In genomic region chr12:7060353-7060954, GRCh38 we compare ENCODE assay signal across 8 cellular contexts. TPM values are rescaled to one million over a fixed set of nuclear protein-coding genes. Genes with fewer than 3 reads are reported as not detected.
A peak's percentile ranks its signal among the peaks of the same experiment; 100 is the strongest.
DNase-seq lines count a peak whose midpoint lies in the region; ATAC-seq and TF ChIP-seq lines count a peak whose summit lies in the region.

C1S (plus strand) TSS chr12:7060718; CDS start chr12:7061913, 1,195 bp downstream.

- CTCF ChIA-PET in CD8-positive, alpha-beta T cell (lab: Charles Lee), result no interaction called here

- DNase-seq in Caki2 (ENCODE audit: low read depth) (peak; percentile 72), RPMI7951 (ENCODE audit: low read depth) (peak; percentile 89), fibroblast of the conjunctiva (ENCODE audit: low read depth) (peak; percentile 96), neural progenitor cell (ENCODE audit: low spot score) (peak; percentile 6)
- DNase-seq in stimulated activated CD4-positive, alpha-beta T cell treated with anti-CD3 and anti-CD28 coated beads, Interleukin-1b, Interleukin-23, amount 100 ng/mL, for 48 hours, result no peak
- DNase-seq in CD8-positive, alpha-beta T cell, result no peak

- H3K79me2 ChIP-seq in neural progenitor cell (ENCODE audit: low read depth), result no peaks in the 10 kb centered on the region

- in situ Hi-C loops in Caki2 (cut with HindIII; ENCODE audit: low pct_unique_long_range_greater_than_20kb, low sequenced_read_pairs), result no loop called here

- H3F3A ChIP-seq in neural progenitor cell (ENCODE audit: low read depth), result no peaks in the 10 kb centered on the region

- no peak for TF ChIP-seq CTCF in neural progenitor cell (IDR thresholded peaks at IDR 0.05)
- no peak for TF ChIP-seq CTCF in CD8-positive, alpha-beta T cell (IDR thresholded peaks at IDR 0.05)

- no peak within 1 kb of the TSS for H3K4me3 Mint-ChIP-seq in neural progenitor cell
- H3K4me3 Mint-ChIP-seq in CD8-positive, alpha-beta T cell, result no peak within 1 kb of the TSS

- no peak for ATAC-seq in CD8-positive, alpha-beta T cell
- ATAC-seq in GM21367 (IDR thresholded peaks at IDR 0.05; ENCODE audit: unreplicated experiment), result no peak
- ATAC-seq in activated CD4-positive, CD25-positive, alpha-beta regulatory T cell treated with anti-CD3 and anti-CD28 coated beads, Interleukin-2, amount 50 U/mL, for 24 hours, result no peak

- H3K36me3 ChIP-seq in neural progenitor cell, result no peaks in the 10 kb centered on the region
- H3K36me3 ChIP-seq in CD8-positive, alpha-beta T cell (ENCODE audit: insufficient read depth, low read length), result no peaks in the 10 kb centered on the region

- peak within 1 kb of the TSS; percentile 32 for H3K27ac Mint-ChIP-seq in neural progenitor cell
- H3K27ac Mint-ChIP-seq in CD8-positive, alpha-beta T cell, result no peak within 1 kb of the TSS

- no peaks in the 10 kb centered on the region for H3K27me3 ChIP-seq in neural progenitor cell
- H3K27me3 ChIP-seq in CD8-positive, alpha-beta T cell (ENCODE audit: insufficient read depth, low read length), result peaks cover 3% of the 10 kb centered on the region

- POLR2A ChIA-PET in CD8-positive, alpha-beta T cell (lab: Charles Lee), result interaction anchor here (1.0 kb wide), 1 partner anchor 30 kb away, joined by 3 read pairs; no protein-coding TSS in a partner anchor

- no peaks in the 10 kb centered on the region for H3K9me3 ChIP-seq in neural progenitor cell (ENCODE audit: low read depth)
- no peaks in the 10 kb centered on the region for H3K9me3 ChIP-seq in CD8-positive, alpha-beta T cell (ENCODE audit: low read length)

- H3K4me1 ChIP-seq in neural progenitor cell, result no peaks in the 10 kb centered on the region
- H3K4me1 ChIP-seq in CD8-positive, alpha-beta T cell (ENCODE audit: insufficient read depth, low read length), result no peaks in the 10 kb centered on the region

- H3K4me3 ChIP-seq in neural progenitor cell, result no peak within 1 kb of the TSS
- no peak within 1 kb of the TSS for H3K4me3 ChIP-seq in CD8-positive, alpha-beta T cell (ENCODE audit: low read depth, low read length)

- no peaks in the 10 kb centered on the region for H3K36me3 Mint-ChIP-seq in neural progenitor cell
- H3K36me3 Mint-ChIP-seq in CD8-positive, alpha-beta T cell, result no peaks in the 10 kb centered on the region

- no peaks in the 10 kb centered on the region for H4K20me1 ChIP-seq in neural progenitor cell (ENCODE audit: low read depth)

- H3K27me3 Mint-ChIP-seq in neural progenitor cell (ENCODE audit: insufficient read depth, low read depth), result peaks cover 5% of the 10 kb centered on the region
- H3K27me3 Mint-ChIP-seq in CD8-positive, alpha-beta T cell (ENCODE audit: low read depth), result peaks cover 37% of the 10 kb centered on the region

- intact Hi-C loops in CD8-positive, alpha-beta T cell (cut with DNase I, micrococcal nuclease), result no loop called here

- no peak within 1 kb of the TSS for H3K9ac ChIP-seq in neural progenitor cell

- peaks cover 6% of the 10 kb centered on the region for H3K4me1 Mint-ChIP-seq in neural progenitor cell
- no peaks in the 10 kb centered on the region for H3K4me1 Mint-ChIP-seq in CD8-positive, alpha-beta T cell (ENCODE audit: low read depth)

- no peaks in the 10 kb centered on the region for H3K9me3 Mint-ChIP-seq in neural progenitor cell
- no peaks in the 10 kb centered on the region for H3K9me3 Mint-ChIP-seq in CD8-positive, alpha-beta T cell

- no peak within 1 kb of the TSS for H2AFZ ChIP-seq in neural progenitor cell (replicated peaks)

- no peak within 1 kb of the TSS for H3K27ac ChIP-seq in neural progenitor cell
- H3K27ac ChIP-seq in CD8-positive, alpha-beta T cell (ENCODE audit: low read depth, low read length), result no peak within 1 kb of the TSS

- no peak within 1 kb of the TSS for H3K4me2 ChIP-seq in neural progenitor cell

RNA-seq across cellular contexts. Expression of gene C1S, which starts in this region (rescaled TPM):
- 9.5 and 11.0 TPM in 2 replicates for total RNA-seq in Caki2 (2014; rRNA removed; shearing (Covaris generic); ENCODE audit: low replicate concordance)
- 15.3 and 16.3 TPM in 2 replicates for total RNA-seq in RPMI7951 (2014; rRNA removed; shearing (Covaris generic))
- total RNA-seq in neural progenitor cell (ENCODE audit: low replicate concordance), result 0.56 and 2.1 TPM in 2 replicates
- 1 to 10 TPM; 1.5 to 2.4 TPM for total RNA-seq in CD8-positive, alpha-beta T cell

Comparison
In these comparisons a context has a peak if more than half of its experiments do, and no peak if none do; other contexts are left out.
1. DNase-seq: peak in Caki2 (single experiment), RPMI7951 (single experiment), fibroblast of the conjunctiva (single experiment) and neural progenitor cell (single experiment); none in stimulated activated CD4-positive, alpha-beta T cell treated with anti-CD3 and anti-CD28 coated beads, Interleukin-1b, Interleukin-23, amount 100 ng/mL, for 48 hours (single experiment) and CD8-positive, alpha-beta T cell (0 of 7).